ENCODE assay signal across 1 cellular context in the genomic region with DNA sequence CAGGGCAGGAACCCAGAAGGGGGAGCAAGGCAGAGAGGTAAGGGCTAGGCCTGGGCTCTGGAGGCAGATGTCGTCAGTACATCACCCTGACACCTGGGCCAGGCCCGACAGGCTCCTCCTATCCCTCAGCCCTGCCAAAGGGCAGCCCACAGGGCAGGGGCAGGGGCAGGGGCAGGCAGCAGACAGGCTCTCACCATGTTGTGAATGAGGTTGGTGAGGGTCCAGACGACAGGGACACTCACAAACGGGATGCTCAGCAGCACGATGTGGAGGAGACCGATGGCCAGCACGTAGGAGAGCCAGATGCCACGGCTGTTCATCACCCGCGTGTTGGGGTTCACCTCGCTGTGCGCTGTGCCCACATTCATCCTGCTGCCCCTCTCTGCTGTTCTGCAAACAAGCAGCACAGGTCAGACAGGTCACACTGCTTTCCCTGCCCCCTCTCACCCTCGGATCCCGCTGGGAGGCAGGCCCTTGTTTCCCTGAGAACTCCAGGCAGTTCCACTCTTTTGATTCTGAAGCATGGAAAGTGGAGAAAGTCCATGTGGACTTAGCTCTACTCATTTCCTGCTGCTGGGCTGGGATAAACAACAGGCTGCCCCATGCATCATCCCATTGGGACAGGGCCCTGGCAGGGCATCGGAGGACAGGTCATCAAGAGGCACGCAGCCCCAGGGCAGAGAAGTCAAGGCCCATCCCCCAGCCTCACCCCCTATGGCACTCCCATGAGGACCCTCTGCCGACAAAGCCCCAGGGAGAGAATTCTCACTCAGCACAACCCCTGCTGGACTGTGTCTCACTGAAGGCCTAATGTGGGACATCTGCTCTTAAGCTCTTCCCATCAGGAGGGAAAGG.
TF ChIP-seq lines count a peak whose summit lies in the region.

No MANE protein-coding gene starts in this region.

TF ChIP-seq in liver, 16 proteins besides CTCF, POLR2A, EP300 and RAD21 (continued from another document):
- TF ChIP-seq, protein P1, sequence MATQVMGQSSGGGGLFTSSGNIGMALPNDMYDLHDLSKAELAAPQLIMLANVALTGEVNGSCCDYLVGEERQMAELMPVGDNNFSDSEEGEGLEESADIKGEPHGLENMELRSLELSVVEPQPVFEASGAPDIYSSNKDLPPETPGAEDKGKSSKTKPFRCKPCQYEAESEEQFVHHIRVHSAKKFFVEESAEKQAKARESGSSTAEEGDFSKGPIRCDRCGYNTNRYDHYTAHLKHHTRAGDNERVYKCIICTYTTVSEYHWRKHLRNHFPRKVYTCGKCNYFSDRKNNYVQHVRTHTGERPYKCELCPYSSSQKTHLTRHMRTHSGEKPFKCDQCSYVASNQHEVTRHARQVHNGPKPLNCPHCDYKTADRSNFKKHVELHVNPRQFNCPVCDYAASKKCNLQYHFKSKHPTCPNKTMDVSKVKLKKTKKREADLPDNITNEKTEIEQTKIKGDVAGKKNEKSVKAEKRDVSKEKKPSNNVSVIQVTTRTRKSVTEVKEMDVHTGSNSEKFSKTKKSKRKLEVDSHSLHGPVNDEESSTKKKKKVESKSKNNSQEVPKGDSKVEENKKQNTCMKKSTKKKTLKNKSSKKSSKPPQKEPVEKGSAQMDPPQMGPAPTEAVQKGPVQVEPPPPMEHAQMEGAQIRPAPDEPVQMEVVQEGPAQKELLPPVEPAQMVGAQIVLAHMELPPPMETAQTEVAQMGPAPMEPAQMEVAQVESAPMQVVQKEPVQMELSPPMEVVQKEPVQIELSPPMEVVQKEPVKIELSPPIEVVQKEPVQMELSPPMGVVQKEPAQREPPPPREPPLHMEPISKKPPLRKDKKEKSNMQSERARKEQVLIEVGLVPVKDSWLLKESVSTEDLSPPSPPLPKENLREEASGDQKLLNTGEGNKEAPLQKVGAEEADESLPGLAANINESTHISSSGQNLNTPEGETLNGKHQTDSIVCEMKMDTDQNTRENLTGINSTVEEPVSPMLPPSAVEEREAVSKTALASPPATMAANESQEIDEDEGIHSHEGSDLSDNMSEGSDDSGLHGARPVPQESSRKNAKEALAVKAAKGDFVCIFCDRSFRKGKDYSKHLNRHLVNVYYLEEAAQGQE (IDR thresholded peaks at IDR 0.05) = peak; percentile 71
- TF ChIP-seq EGR1 (IDR thresholded peaks at IDR 0.05; ENCODE audit: low read depth in 2 of 2) (peak in 1 of 2 donors; percentile 70), JUND (IDR thresholded peaks at IDR 0.05) (peak; percentile 64 to 86), HNF4A (conservative IDR thresholded peaks at IDR 0.05) (peak; percentile 86 to 91)
